Comparison of ENCODE assay signal across 1 cellular context in genomic region chr7:99002146-99002826, GRCh38.
TF ChIP-seq lines count a peak whose summit lies in the region.

No MANE protein-coding gene starts in this region.

TF ChIP-seq in GM12878, 131 proteins besides CTCF, POLR2A, EP300 and RAD21 (continued from another document):
- TF ChIP-seq HSF1 (IDR thresholded peaks at IDR 0.05; ENCODE audit: low read depth, low read length) (no peak), RB1 (IDR thresholded peaks at IDR 0.05; ENCODE audit: borderline replicate concordance) (no peak), DPF2 (IDR thresholded peaks at IDR 0.05) (no peak), PAX5 (IDR thresholded peaks at IDR 0.05; ENCODE audit: borderline replicate concordance, low read depth, low read length) (no peak), TARDBP (IDR thresholded peaks at IDR 0.05; ENCODE audit: borderline replicate concordance) (no peak), RCOR1 (conservative IDR thresholded peaks at IDR 0.05; ENCODE audit: low read depth, low read length) (no peak), ATF7 (IDR thresholded peaks at IDR 0.05; ENCODE audit: low read depth) (no peak)
TF ChIP-seq in GM12878: peak in this region for 0.
